ENCODE assay signal across 8 cellular contexts in genomic region chr12:132597333-132598283, GRCh38. TPM values are rescaled to one million over a fixed set of nuclear protein-coding genes. Genes with fewer than 3 reads are reported as not detected.
DNase-seq lines count a peak whose midpoint lies in the region; ATAC-seq and TF ChIP-seq lines count a peak whose summit lies in the region.

No MANE protein-coding gene starts in this region.

- H3K4me1 Mint-ChIP-seq in CD4-positive, alpha-beta T cell (ENCODE audit: low read depth): peaks cover 31% of the 10 kb centered on the region
- H3K4me1 Mint-ChIP-seq in activated B cell treated with CpG ODN at 0.5 μM for 24 hours: peaks cover 31% of the 10 kb centered on the region

- H3K36me3 Mint-ChIP-seq in CD4-positive, alpha-beta T cell (ENCODE audit: low read depth): no peaks in the 10 kb centered on the region
- peaks cover 2% of the 10 kb centered on the region for H3K36me3 Mint-ChIP-seq in activated B cell treated with CpG ODN at 0.5 μM for 24 hours (ENCODE audit: low read depth)

- no peak overlapping the region for H3K27ac ChIP-seq in CD4-positive, alpha-beta T cell (ENCODE audit: low read depth, low read length)
- no peak overlapping the region for H3K27ac ChIP-seq in left ventricle myocardium inferior (replicated peaks)

- H3K4me3 ChIP-seq in Jurkat, Clone E6-1 (ENCODE audit: low read length): peak overlapping the region; percentile 54
- H3K4me3 ChIP-seq in left ventricle myocardium inferior: peak overlapping the region; percentile 58

- H3K27me3 ChIP-seq in CD4-positive, alpha-beta T cell (ENCODE audit: control insufficient read depth, insufficient read depth, low read length): peaks cover 5% of the 10 kb centered on the region
- H3K27me3 ChIP-seq in left ventricle myocardium inferior (ENCODE audit: low read depth): peaks cover 76% of the 10 kb centered on the region

- H3K27ac Mint-ChIP-seq in CD4-positive, alpha-beta T cell: no peak overlapping the region
- H3K27ac Mint-ChIP-seq in activated B cell treated with CpG ODN at 0.5 μM for 24 hours: peak overlapping the region; percentile 57

- CTCF ChIA-PET in CD4-positive, alpha-beta T cell (lab: Charles Lee): no interaction called here
- CTCF ChIA-PET in activated B cell treated with CpG ODN at 0.5 μM for 24 hours (lab: Charles Lee): no interaction called here

- no peaks in the 10 kb centered on the region for H3K9me3 ChIP-seq in CD4-positive, alpha-beta T cell (ENCODE audit: control insufficient read depth, low read length)
- no peaks in the 10 kb centered on the region for H3K9me3 ChIP-seq in left ventricle myocardium inferior (replicated peaks)

- H3K4me1 ChIP-seq in left ventricle myocardium inferior: peaks cover 38% of the 10 kb centered on the region

- peak; percentile 54 for ATAC-seq in CD4-positive, alpha-beta T cell (ENCODE audit: poor library complexity)
- ATAC-seq in activated B cell treated with CpG ODN at 0.5 μM for 24 hours (ENCODE audit: low read depth) (peak; percentile 63), HG02798 (IDR thresholded peaks at IDR 0.05; ENCODE audit: poor library complexity, unreplicated experiment) (no peak), GM19467 (IDR thresholded peaks at IDR 0.05; ENCODE audit: unreplicated experiment) (no peak)

- intact Hi-C loops in CD4-positive, alpha-beta T cell (cut with DNase I, micrococcal nuclease): no loop called here
- intact Hi-C loops in activated B cell treated with CpG ODN at 0.5 μM for 24 hours (cut with micrococcal nuclease): loop anchor here (5.0 kb wide), 1 partner anchor 110 kb away; no protein-coding TSS in a partner anchor
- intact Hi-C loops in left ventricle myocardium inferior (cut with micrococcal nuclease): no loop called here

- no peak for TF ChIP-seq CTCF in CD4-positive, alpha-beta T cell (IDR thresholded peaks at IDR 0.05)
- TF ChIP-seq CTCF in activated B cell treated with CpG ODN at 0.5 μM for 24 hours (IDR thresholded peaks at IDR 0.05): no peak
- no peak for TF ChIP-seq CTCF in left ventricle myocardium inferior (IDR thresholded peaks at IDR 0.05; ENCODE audit: borderline replicate concordance)

- peaks cover 29% of the 10 kb centered on the region for H3K27me3 Mint-ChIP-seq in CD4-positive, alpha-beta T cell
- H3K27me3 Mint-ChIP-seq in activated B cell treated with CpG ODN at 0.5 μM for 24 hours: peaks cover 10% of the 10 kb centered on the region

- no peaks in the 10 kb centered on the region for H3K9me3 Mint-ChIP-seq in CD4-positive, alpha-beta T cell
- no peaks in the 10 kb centered on the region for H3K9me3 Mint-ChIP-seq in activated B cell treated with CpG ODN at 0.5 μM for 24 hours

- DNase-seq in CD4-positive, alpha-beta T cell: peak in 3 of 10 experiments; percentile 16 to 21 (median 16)
- DNase-seq in Jurkat, Clone E6-1 (ENCODE audit: low read depth, low spot score): peak; percentile 27
- DNase-seq in activated B cell treated with CpG ODN at 0.5 μM for 24 hours: no peak
- DNase-seq in left ventricle myocardium inferior: no peak
- DNase-seq in stimulated activated naive CD4-positive, alpha-beta T cell treated with Interleukin-2 at 50 U/mL for 16 hours (lab: John Stamatoyannopoulos, UW): peak; percentile 22
- no peak for DNase-seq in AG08396 (ENCODE audit: low spot score)

- H3K36me3 ChIP-seq in left ventricle myocardium inferior: no peaks in the 10 kb centered on the region

- POLR2A ChIA-PET in CD4-positive, alpha-beta T cell (lab: Charles Lee): no interaction called here
- POLR2A ChIA-PET in activated B cell treated with CpG ODN at 0.5 μM for 24 hours (lab: Charles Lee): no interaction called here

- peak overlapping the region; percentile 87 for H3K4me3 Mint-ChIP-seq in CD4-positive, alpha-beta T cell
- H3K4me3 Mint-ChIP-seq in activated B cell treated with CpG ODN at 0.5 μM for 24 hours: peak overlapping the region; percentile 84

RNA-seq across cellular contexts. Expression of gene LRCOL1, which starts 12.8 kb away (rescaled TPM):
- total RNA-seq in CD4-positive, alpha-beta T cell: not detected
- polyA plus RNA-seq in Jurkat, Clone E6-1 (2012; ENCODE audit: insufficient read depth, insufficient read length): not detected
- total RNA-seq in activated B cell treated with CpG ODN at 0.5 μM for 24 hours (not detected in 2 replicates), left ventricle myocardium inferior (not detected)

RNA-seq across cellular contexts. Expression of gene P2RX2, which starts 21.0 kb away (rescaled TPM):
- total RNA-seq in CD4-positive, alpha-beta T cell: not detected
- not detected for polyA plus RNA-seq in Jurkat, Clone E6-1 (2012; ENCODE audit: insufficient read depth, insufficient read length)
- total RNA-seq in activated B cell treated with CpG ODN at 0.5 μM for 24 hours (not detected in 2 replicates), left ventricle myocardium inferior (not detected)

Comparison
In these comparisons a context has a peak if more than half of its experiments do, and no peak if none do; other contexts are left out.
1. ATAC-seq: peak in CD4-positive, alpha-beta T cell (single experiment) and activated B cell treated with CpG ODN at 0.5 μM for 24 hours (single experiment); none in HG02798 (single experiment) and GM19467 (single experiment).
2. DNase-seq: peak in Jurkat, Clone E6-1 (single experiment) and stimulated activated naive CD4-positive, alpha-beta T cell treated with Interleukin-2 at 50 U/mL for 16 hours (single experiment); none in activated B cell treated with CpG ODN at 0.5 μM for 24 hours (single experiment), left ventricle myocardium inferior (single experiment) and AG08396 (single experiment).